In genomic region chr4:70236125-70236524, GRCh38 we compare ENCODE assay signal across 29 cellular contexts. TPM values are rescaled to one million over a fixed set of nuclear protein-coding genes. Genes with fewer than 3 reads are reported as not detected.
"Had no signal": no experiment of that assay in that cellular context is flagged by ENCODE, and none has a peak within 500 bp of the region (broad histone marks: within the 10 kb centered on the region; RNA-seq: fewer than 3 reads in every experiment).

No MANE protein-coding gene starts in this region.

- H3K4me1 ChIP-seq: adrenal gland, SJCRH30 had no signal

- H3K4me3 Mint-ChIP-seq: activated CD8-positive, alpha-beta memory T cell treated with anti-CD3 and anti-CD28 coated beads, Interleukin-2, amount 10 ng/mL, durations not matched to agents 7 days and 5 days; activated naive CD4-positive, alpha-beta T cell treated with anti-CD3 and anti-CD28 coated beads, Interleukin-2, amount 10 ng/mL, durations not matched to agents 7 days and 5 days; activated naive CD8-positive, alpha-beta T cell treated with anti-CD3 and anti-CD28 coated beads for 36 hours; activated T-cell treated with anti-CD3 and anti-CD28 coated beads, Interleukin-2, amount 50 U/mL, for 4 hours; activated T-helper 17 cell treated with anti-CD3 and anti-CD28 coated beads, Interleukin-2, amount 50 U/mL, for 72 hours had no signal

- H3K27me3 ChIP-seq: adrenal gland, body of pancreas, SJCRH30 had no signal

- H3K9me3 ChIP-seq: adrenal gland, body of pancreas, SJCRH30, SK-N-SH had no signal

- H3K27ac Mint-ChIP-seq: activated CD8-positive, alpha-beta memory T cell treated with anti-CD3 and anti-CD28 coated beads, Interleukin-2, amount 10 ng/mL, durations not matched to agents 7 days and 5 days; activated naive CD4-positive, alpha-beta T cell treated with anti-CD3 and anti-CD28 coated beads, Interleukin-2, amount 10 ng/mL, durations not matched to agents 7 days and 5 days; activated naive CD8-positive, alpha-beta T cell treated with anti-CD3 and anti-CD28 coated beads for 36 hours; activated T-helper 17 cell treated with anti-CD3 and anti-CD28 coated beads, Interleukin-2, amount 50 U/mL, for 72 hours had no signal

- ATAC-seq: activated CD4-positive, CD25-positive, alpha-beta regulatory T cell treated with anti-CD3 and anti-CD28 coated beads, Interleukin-2, amount 50 U/mL, for 24 hours; activated CD8-positive, alpha-beta memory T cell treated with anti-CD3 and anti-CD28 coated beads, Interleukin-2, amount 10 ng/mL, durations not matched to agents 7 days and 5 days; activated T-cell treated with anti-CD3 and anti-CD28 coated beads, Interleukin-2, amount 50 U/mL, for 4 hours; activated T-helper 17 cell treated with anti-CD3 and anti-CD28 coated beads, Interleukin-2, amount 50 U/mL, for 72 hours; body of pancreas had no signal

- DNase-seq: activated CD4-positive, alpha-beta T cell treated with anti-CD3 and anti-CD28 coated beads for 48 hours; activated CD4-positive, alpha-beta T cell treated with anti-CD3 and anti-CD28 coated beads, Interleukin-2, amount 50 U/mL, for 48 hours; activated CD8-positive, alpha-beta memory T cell treated with anti-CD3 and anti-CD28 coated beads, Interleukin-2, amount 10 ng/mL, durations not matched to agents 7 days and 5 days; activated gamma-delta T cell treated with Interleukin-2 at 50 U/mL for 16 hours; activated naive CD4-positive, alpha-beta T cell treated with anti-CD3 and anti-CD28 coated beads, Interleukin-2, amount 10 ng/mL, durations not matched to agents 7 days and 5 days; activated naive CD8-positive, alpha-beta T cell treated with anti-CD3 and anti-CD28 coated beads for 36 hours; activated T-cell treated with anti-CD3 and anti-CD28 coated beads, Interleukin-2, amount 50 U/mL, for 4 hours; adrenal gland; aorta; body of pancreas; Kasumi-1; KBM-7; NCI-H1048; NCI-H146; NCI-H1930; NCI-H2171 treated with DMSO at 0.1 percent for 48 hours; NCI-H345; NCI-H510A; NCI-H526 treated with DMSO at 0.1 percent for 48 hours; NCI-H82; Right ventricle myocardium superior; RPMI8226; SJCRH30; SK-N-SH; T-helper 1 cell had no signal

- H3K9me3 Mint-ChIP-seq: activated naive CD4-positive, alpha-beta T cell treated with anti-CD3 and anti-CD28 coated beads, Interleukin-2, amount 10 ng/mL, durations not matched to agents 7 days and 5 days; activated naive CD8-positive, alpha-beta T cell treated with anti-CD3 and anti-CD28 coated beads for 36 hours; activated T-helper 17 cell treated with anti-CD3 and anti-CD28 coated beads, Interleukin-2, amount 50 U/mL, for 72 hours had no signal

- H3K36me3 Mint-ChIP-seq: activated CD8-positive, alpha-beta memory T cell treated with anti-CD3 and anti-CD28 coated beads, Interleukin-2, amount 10 ng/mL, durations not matched to agents 7 days and 5 days; activated naive CD4-positive, alpha-beta T cell treated with anti-CD3 and anti-CD28 coated beads, Interleukin-2, amount 10 ng/mL, durations not matched to agents 7 days and 5 days; activated naive CD8-positive, alpha-beta T cell treated with anti-CD3 and anti-CD28 coated beads for 36 hours had no signal

- H3K27me3 Mint-ChIP-seq: activated CD8-positive, alpha-beta memory T cell treated with anti-CD3 and anti-CD28 coated beads, Interleukin-2, amount 10 ng/mL, durations not matched to agents 7 days and 5 days; activated naive CD4-positive, alpha-beta T cell treated with anti-CD3 and anti-CD28 coated beads, Interleukin-2, amount 10 ng/mL, durations not matched to agents 7 days and 5 days; activated naive CD8-positive, alpha-beta T cell treated with anti-CD3 and anti-CD28 coated beads for 36 hours; activated T-helper 17 cell treated with anti-CD3 and anti-CD28 coated beads, Interleukin-2, amount 50 U/mL, for 72 hours had no signal

- H3K4me2 ChIP-seq: SK-N-SH had no signal

- H3K27ac ChIP-seq: adrenal gland, body of pancreas, SJCRH30 had no signal

- H3K9ac ChIP-seq: SK-N-SH had no signal

- H3K4me3 ChIP-seq: adrenal gland, body of pancreas, SJCRH30 had no signal

- H3K4me1 Mint-ChIP-seq: activated CD8-positive, alpha-beta memory T cell treated with anti-CD3 and anti-CD28 coated beads, Interleukin-2, amount 10 ng/mL, durations not matched to agents 7 days and 5 days; activated naive CD4-positive, alpha-beta T cell treated with anti-CD3 and anti-CD28 coated beads, Interleukin-2, amount 10 ng/mL, durations not matched to agents 7 days and 5 days; activated naive CD8-positive, alpha-beta T cell treated with anti-CD3 and anti-CD28 coated beads for 36 hours; activated T-helper 17 cell treated with anti-CD3 and anti-CD28 coated beads, Interleukin-2, amount 50 U/mL, for 72 hours had no signal

- H3K36me3 ChIP-seq: adrenal gland, SJCRH30 had no signal

RNA-seq across cellular contexts. Expression of gene CSN3, which starts 6.3 kb away (rescaled TPM):
- total RNA-seq: activated CD8-positive, alpha-beta memory T cell treated with anti-CD3 and anti-CD28 coated beads, Interleukin-2, amount 10 ng/mL, durations not matched to agents 7 days and 5 days; activated naive CD8-positive, alpha-beta T cell treated with anti-CD3 and anti-CD28 coated beads for 36 hours; activated T-cell treated with anti-CD3 and anti-CD28 coated beads, Interleukin-2, amount 50 U/mL, for 4 hours; activated T-helper 17 cell treated with anti-CD3 and anti-CD28 coated beads, Interleukin-2, amount 50 U/mL, for 72 hours; adrenal gland; aorta; body of pancreas; OCI-LY7; Right ventricle myocardium superior; SJCRH30; T-helper 2 cell treated with Interferon-gamma antibody and Interleukin-4, amounts not matched to agents 100 ng/mL and 5 ng/mL, for 36 hours had no signal
- polyA plus RNA-seq: adrenal gland, aorta, SK-N-SH had no signal

RNA-seq across cellular contexts. Expression of gene FDCSP, which starts 10.2 kb away (rescaled TPM):
- total RNA-seq: activated CD8-positive, alpha-beta memory T cell treated with anti-CD3 and anti-CD28 coated beads, Interleukin-2, amount 10 ng/mL, durations not matched to agents 7 days and 5 days; activated naive CD8-positive, alpha-beta T cell treated with anti-CD3 and anti-CD28 coated beads for 36 hours; activated T-cell treated with anti-CD3 and anti-CD28 coated beads, Interleukin-2, amount 50 U/mL, for 4 hours; activated T-helper 17 cell treated with anti-CD3 and anti-CD28 coated beads, Interleukin-2, amount 50 U/mL, for 72 hours; adrenal gland; aorta; body of pancreas; OCI-LY7; Right ventricle myocardium superior; SJCRH30; T-helper 2 cell treated with Interferon-gamma antibody and Interleukin-4, amounts not matched to agents 100 ng/mL and 5 ng/mL, for 36 hours had no signal
- polyA plus RNA-seq: aorta, SK-N-SH had no signal

RNA-seq across cellular contexts. Expression of gene ODAM, which starts 40.6 kb away (rescaled TPM):
- total RNA-seq: activated CD8-positive, alpha-beta memory T cell treated with anti-CD3 and anti-CD28 coated beads, Interleukin-2, amount 10 ng/mL, durations not matched to agents 7 days and 5 days; activated naive CD8-positive, alpha-beta T cell treated with anti-CD3 and anti-CD28 coated beads for 36 hours; activated T-cell treated with anti-CD3 and anti-CD28 coated beads, Interleukin-2, amount 50 U/mL, for 4 hours; activated T-helper 17 cell treated with anti-CD3 and anti-CD28 coated beads, Interleukin-2, amount 50 U/mL, for 72 hours; aorta; OCI-LY7; Right ventricle myocardium superior; SJCRH30; T-helper 2 cell treated with Interferon-gamma antibody and Interleukin-4, amounts not matched to agents 100 ng/mL and 5 ng/mL, for 36 hours had no signal
- polyA plus RNA-seq: aorta, SK-N-SH had no signal
